2 cellular contexts compared by ENCODE assay signal in the genomic region with DNA sequence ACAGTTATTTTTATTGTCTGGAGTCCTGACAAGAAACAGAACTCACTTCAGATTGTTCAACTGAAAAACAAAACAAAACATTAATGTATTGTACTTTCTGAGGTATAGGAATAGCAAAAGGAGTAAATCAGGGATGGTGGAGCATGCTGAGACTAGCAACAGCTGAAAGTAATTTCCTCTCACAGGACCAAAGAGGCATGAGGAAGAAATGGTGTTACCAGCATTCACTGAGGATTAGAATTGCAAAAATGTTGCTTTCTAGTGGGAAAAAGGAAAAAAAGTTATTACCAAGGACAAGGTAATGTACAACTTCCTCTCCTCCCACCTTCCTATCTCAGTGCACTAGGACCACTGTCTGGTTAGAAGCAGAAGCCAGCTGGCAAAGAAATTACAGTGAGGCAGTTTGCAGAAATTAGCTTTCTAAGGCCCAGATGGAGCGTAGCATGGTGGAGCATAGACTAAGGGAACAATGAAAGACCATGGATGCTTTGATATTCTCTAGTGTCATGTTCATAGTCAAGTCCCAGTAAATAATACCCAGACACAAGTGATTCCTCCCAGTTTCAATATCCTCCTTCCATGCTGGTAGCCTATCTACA.
TF ChIP-seq lines count a peak whose summit lies in the region.

No MANE protein-coding gene starts in this region.

TF ChIP-seq in H1, 55 proteins besides CTCF, POLR2A, EP300 and RAD21 (continued from another document):
- no peak for TF ChIP-seq SIRT6 (IDR thresholded peaks at IDR 0.05; ENCODE audit: low read length)
- TF ChIP-seq SUZ12 (IDR thresholded peaks at IDR 0.05; ENCODE audit: low read length): no peak
- no peak for TF ChIP-seq POU5F1 (IDR thresholded peaks at IDR 0.05; ENCODE audit: low read depth, low read length)

TF ChIP-seq in HEK293T, 16 proteins besides CTCF, POLR2A, EP300 and RAD21:
- TF ChIP-seq HDGF (IDR thresholded peaks at IDR 0.05; ENCODE audit: borderline replicate concordance): no peak
- TF ChIP-seq L3MBTL2 (conservative IDR thresholded peaks at IDR 0.05): no peak
- TF ChIP-seq FOXM1 (IDR thresholded peaks at IDR 0.05; ENCODE audit: borderline replicate concordance): no peak
